31 cellular contexts compared by ENCODE assay signal in genomic region chr7:103880201-103880600, GRCh38.
"Had no signal": no experiment of that assay in that cellular context is flagged by ENCODE, and none has a peak within 500 bp of the region (broad histone marks: within the 10 kb centered on the region; RNA-seq: fewer than 3 reads in every experiment).

No MANE protein-coding gene starts in this region.

- H3K9me3 ChIP-seq: MG63, SJCRH30 had no signal

- ATAC-seq: activated CD8-positive, alpha-beta T cell treated with anti-CD3 and anti-CD28 coated beads for 36 hours; activated T-cell treated with anti-CD3 and anti-CD28 coated beads, Interleukin-2, amount 50 U/mL, for 72 hours; activated T-helper 17 cell treated with anti-CD3 and anti-CD28 coated beads, Interleukin-2, amount 50 U/mL, for 72 hours; Panc1 had no signal

- H3K27me3 ChIP-seq: brain microvascular endothelial cell, MG63, SJCRH30 had no signal

- H3K36me3 ChIP-seq: brain microvascular endothelial cell, MG63, SJCRH30, WERI-Rb-1 had no signal

- H3K4me3 ChIP-seq: MG63, SJCRH30, SK-N-MC had no signal

- H3K4me1 ChIP-seq: SJCRH30 had no signal

- DNase-seq: activated CD4-positive, alpha-beta T cell treated with anti-CD3 and anti-CD28 coated beads for 1 hour; activated CD4-positive, alpha-beta T cell treated with anti-CD3 and anti-CD28 coated beads for 48 hours; activated CD4-positive, CD25-positive, alpha-beta regulatory T cell; activated CD8-positive, alpha-beta T cell treated with anti-CD3 and anti-CD28 coated beads for 36 hours; activated effector memory CD4-positive, alpha-beta T cell treated with anti-CD3 and anti-CD28 coated beads, Interleukin-2, amount 50 U/mL, for 16 hours; activated naive CD4-positive, alpha-beta T cell; activated naive CD4-positive, alpha-beta T cell treated with anti-CD3 and anti-CD28 coated beads, Interleukin-2, amount 50 U/mL, for 16 hours; activated naive CD8-positive, alpha-beta T cell treated with anti-CD3 and anti-CD28 coated beads for 36 hours; activated T-cell treated with anti-CD3 and anti-CD28 coated beads, Interleukin-2, amount 50 U/mL, for 1 hour; activated T-cell treated with anti-CD3 and anti-CD28 coated beads, Interleukin-2, amount 50 U/mL, for 72 hours; amniotic stem cell; aorta; brain microvascular endothelial cell; Kasumi-1; KG1; MG63; NCI-H1048; NCI-H1105 treated with DMSO at 0.1 percent for 48 hours; NCI-H1694; NCI-H1930; NCI-H2081 treated with DMSO at 0.1 percent for 48 hours; NCI-H226; NCI-H446 treated with DMSO at 0.1 percent for 48 hours; NCI-H774; SHP77; T1000; WERI-Rb-1 had no signal

- H3K27ac ChIP-seq: brain microvascular endothelial cell, SJCRH30, SK-N-MC, WERI-Rb-1 had no signal
